In the genomic region with DNA sequence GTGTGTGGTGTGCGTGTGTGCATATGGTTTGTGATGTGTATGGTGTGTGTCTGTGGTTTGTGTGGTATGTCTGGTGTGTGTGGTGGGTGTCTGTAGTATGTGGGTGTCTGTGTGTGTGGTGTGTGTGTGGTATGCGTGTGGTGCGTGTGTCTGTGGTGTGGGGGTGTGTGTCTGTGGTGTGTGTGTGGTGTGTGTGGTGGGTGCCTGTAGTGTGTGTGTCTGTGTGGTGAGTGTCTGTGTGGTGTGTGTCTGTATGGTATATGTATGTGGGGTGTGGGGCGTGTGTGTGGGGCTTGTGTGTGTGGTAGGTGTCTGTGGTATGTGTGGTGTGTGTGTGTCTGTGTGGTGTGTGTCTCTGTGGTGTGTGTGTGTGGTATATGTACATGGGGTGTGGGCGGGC, we compare ENCODE assay signal across 30 cellular contexts.
"Had no signal": no experiment of that assay in that cellular context is flagged by ENCODE, and none has a peak within 500 bp of the region (broad histone marks: within the 10 kb centered on the region; RNA-seq: fewer than 3 reads in every experiment).

No MANE protein-coding gene starts in this region.

- H3K9ac ChIP-seq: parathyroid adenoma had no signal

- H3K27ac Mint-ChIP-seq: dendritic cell treated with granulocyte-macrophage colony-stimulating factor and Interleukin-4, amounts not matched to agents 40 ng/mL and 50 ng/mL, for 4 days; endodermal cell; memory B cell; natural killer cell; progenitor cell of endocrine pancreas; stimulated activated naive CD8-positive, alpha-beta T cell treated with anti-CD3 and anti-CD28 coated beads, Interleukin-15, amount 100 ng/mL, for 72 hours had no signal

- H3K36me3 ChIP-seq: gastroesophageal sphincter, heart right ventricle, neutrophil, suprapubic skin, transverse colon had no signal

- H3K4me3 ChIP-seq: gastroesophageal sphincter, heart right ventricle, lung, smooth muscle cell, suprapubic skin, transverse colon had no signal

- H3K9me3 ChIP-seq: gastroesophageal sphincter, heart right ventricle, neutrophil, suprapubic skin, transverse colon had no signal

- DNase-seq: caudate nucleus; cerebellar nuclear complex; effector CD8-positive, alpha-beta T cell; foreskin keratinocyte; heart right ventricle; hippocampal formation; midbrain; natural killer cell; stimulated activated CD4-positive, alpha-beta T cell treated with anti-CD3 and anti-CD28 coated beads, Interleukin-12 subunit alpha, Interleukin-12 subunit beta, amount 100 ng/mL, for 4 hours; stimulated activated CD4-positive, alpha-beta T cell treated with anti-CD3 and anti-CD28 coated beads, Interleukin-1b, Interleukin-23, amount 100 ng/mL, for 48 hours; stimulated activated CD4-positive, alpha-beta T cell treated with anti-CD3 and anti-CD28 coated beads, Interleukin-4, amount 100 ng/mL, for 1 hour; stimulated activated CD8-positive, alpha-beta memory T cell treated with anti-CD3 and anti-CD28 coated beads, Interleukin-4, amount 100 ng/mL, for 48 hours; stimulated activated naive CD4-positive, alpha-beta T cell; stimulated activated naive CD8-positive, alpha-beta T cell treated with anti-CD3 and anti-CD28 coated beads, Interleukin-15, amount 100 ng/mL, for 72 hours; transverse colon had no signal

- H3K27me3 ChIP-seq: foreskin keratinocyte, neutrophil, transverse colon had no signal

- H3K4me1 Mint-ChIP-seq: endodermal cell; memory B cell; natural killer cell; stimulated activated naive CD8-positive, alpha-beta T cell treated with anti-CD3 and anti-CD28 coated beads, Interleukin-15, amount 100 ng/mL, for 72 hours had no signal

- H2AFZ ChIP-seq: parathyroid adenoma had no signal

- FAIRE-seq: islet of Langerhans had no signal

- H3K4me2 ChIP-seq: smooth muscle cell had no signal

- H3K4me3 Mint-ChIP-seq: dendritic cell treated with granulocyte-macrophage colony-stimulating factor and Interleukin-4, amounts not matched to agents 40 ng/mL and 50 ng/mL, for 4 days; endodermal cell; memory B cell; natural killer cell; stimulated activated naive CD8-positive, alpha-beta T cell treated with anti-CD3 and anti-CD28 coated beads, Interleukin-15, amount 100 ng/mL, for 72 hours had no signal

- H3K4me1 ChIP-seq: foreskin keratinocyte, gastroesophageal sphincter, heart right ventricle, parathyroid adenoma, suprapubic skin, transverse colon had no signal

- H3K36me3 Mint-ChIP-seq: memory B cell, natural killer cell had no signal

- H3K27ac ChIP-seq: epithelial cell of prostate, foreskin keratinocyte, gastroesophageal sphincter, heart right ventricle, neutrophil, parathyroid adenoma, suprapubic skin, transverse colon had no signal

- H3K9me3 Mint-ChIP-seq: dendritic cell treated with granulocyte-macrophage colony-stimulating factor and Interleukin-4, amounts not matched to agents 40 ng/mL and 50 ng/mL, for 4 days; endodermal cell; memory B cell; natural killer cell; stimulated activated naive CD8-positive, alpha-beta T cell treated with anti-CD3 and anti-CD28 coated beads, Interleukin-15, amount 100 ng/mL, for 72 hours had no signal

- H3K27me3 Mint-ChIP-seq: dendritic cell treated with granulocyte-macrophage colony-stimulating factor and Interleukin-4, amounts not matched to agents 40 ng/mL and 50 ng/mL, for 4 days; memory B cell; stimulated activated naive CD8-positive, alpha-beta T cell treated with anti-CD3 and anti-CD28 coated beads, Interleukin-15, amount 100 ng/mL, for 72 hours had no signal

- ATAC-seq: esophagus mucosa, foreskin keratinocyte, gastroesophageal sphincter, left lobe of liver, sciatic nerve had no signal
